ENCODE assay signal across 18 cellular contexts in genomic region chr18:10401489-10401888, GRCh38. TPM values are rescaled to one million over a fixed set of nuclear protein-coding genes. Genes with fewer than 3 reads are reported as not detected.
DNase-seq lines count a peak whose midpoint lies in the region; ATAC-seq and TF ChIP-seq lines count a peak whose summit lies in the region.
"Had no signal": no experiment of that assay in that cellular context is flagged by ENCODE, and none has a peak within 500 bp of the region (broad histone marks: within the 10 kb centered on the region; RNA-seq: fewer than 3 reads in every experiment).

No MANE protein-coding gene starts in this region.

- H3K9me2 ChIP-seq in GM23248 (ENCODE audit: insufficient read depth), result no peaks in the 10 kb centered on the region

- TF ChIP-seq CTCF in kidney epithelial cell (IDR thresholded peaks at IDR 0.05; ENCODE audit: insufficient read depth, low read length, poor library complexity, severe bottlenecking), result no peak

- H3K4me3 ChIP-seq in GM23248, result no peak overlapping the region
- H3K4me3 ChIP-seq in kidney epithelial cell (ENCODE audit: low read depth, low read length), result no peak overlapping the region
- H3K4me3 ChIP-seq in aorta (ENCODE audit: low read length in 2 of 2), result no peak overlapping the region
- H3K4me3 ChIP-seq: suprapubic skin had no signal

- H3K4me1 ChIP-seq in GM23248 (ENCODE audit: insufficient read depth) (peaks cover 6% of the 10 kb centered on the region; the same call in 1 of the 2 replicates), aorta (ENCODE audit: control insufficient read depth in 1 of 2, insufficient read depth in 2 of 2, low read length in 2 of 2) (no peaks in the 10 kb centered on the region)

- H3K4me2 ChIP-seq in GM23248 (ENCODE audit: unreplicated experiment), result no peak overlapping the region

- no peak overlapping the region for H2AFZ ChIP-seq in GM23248

- no peak overlapping the region for H3K9ac ChIP-seq in GM23248

- H3K27ac ChIP-seq in GM23248, result no peak overlapping the region
- no peak overlapping the region for H3K27ac ChIP-seq in aorta (ENCODE audit: low read depth in 1 of 2, low read length in 2 of 2)
- H3K27ac ChIP-seq: suprapubic skin had no signal

- 0 out of 2 replicates have a peak, but pooled peaks cover 10% of the 10 kb centered on the region for H3K27me3 ChIP-seq in GM23248 (replicated peaks; ENCODE audit: insufficient read depth)
- no peaks in the 10 kb centered on the region for H3K27me3 ChIP-seq in kidney epithelial cell (ENCODE audit: control insufficient read depth, insufficient read depth, low read length)
- H3K27me3 ChIP-seq in aorta (ENCODE audit: control insufficient read depth in 1 of 2, insufficient read depth in 2 of 2, low read length in 1 of 2), result no peaks in the 10 kb centered on the region
- H3K27me3 ChIP-seq: suprapubic skin had no signal

- no peak for ATAC-seq in aorta (ENCODE audit: low FRiP score)
- no peak for ATAC-seq in GM21786 (IDR thresholded peaks at IDR 0.05; ENCODE audit: unreplicated experiment)
- ATAC-seq: left cardiac atrium, right cardiac atrium had no signal

- in situ Hi-C loops in GM23248 (cut with MboI), result no loop called here

- H3K79me2 ChIP-seq in GM23248 (ENCODE audit: insufficient read depth), result no peaks in the 10 kb centered on the region

- no peaks in the 10 kb centered on the region for H3F3A ChIP-seq in GM23248 (ENCODE audit: insufficient read depth)

- intact Hi-C loops in aorta (cut with DNase I), result no loop called here

- 5 to 6% methylated on average over 4 to 5 of the region's 5 CpGs for WGBS in GM23248 (ENCODE audit: low coverage in 1 of 2, low lambda C conversion rate in 2 of 2, missing lambda C conversion rate in 2 of 2), 2 experiments
- 26 to 27% methylated on average over 4 to 5 of the region's 5 CpGs for WGBS in aorta, 2 donors

- no peaks in the 10 kb centered on the region for H3K36me3 ChIP-seq in GM23248 (ENCODE audit: low read depth)
- H3K36me3 ChIP-seq in kidney epithelial cell (ENCODE audit: control insufficient read depth, insufficient read depth, low read length), result no peaks in the 10 kb centered on the region
- no peaks in the 10 kb centered on the region for H3K36me3 ChIP-seq in aorta (ENCODE audit: control insufficient read depth in 1 of 2, insufficient read depth in 2 of 2, low read length in 1 of 2)
- H3K36me3 ChIP-seq: suprapubic skin had no signal

- H3K9me3 ChIP-seq in GM23248 (ENCODE audit: low read depth), result no peaks in the 10 kb centered on the region
- H3K9me3 ChIP-seq in aorta (ENCODE audit: control insufficient read depth, low read length), result no peaks in the 10 kb centered on the region
- H3K9me3 ChIP-seq: suprapubic skin had no signal

- no peaks in the 10 kb centered on the region for H4K20me1 ChIP-seq in GM23248 (ENCODE audit: insufficient read depth)

- DNase-seq in GM23248 (peak; percentile 22), astrocyte of the hippocampus (ENCODE audit: low read depth, low spot score) (peak; percentile 72), kidney epithelial cell (ENCODE audit: low read depth) (peak; percentile 43), retina (peak; percentile 52), mesenteric fat pad (ENCODE audit: low spot score) (no peak), aorta (no peak)
- DNase-seq: activated effector memory CD4-positive, alpha-beta T cell treated with anti-CD3 and anti-CD28 coated beads, Interleukin-2, amount 50 U/mL, for 16 hours; DMS79 treated with DMSO at 0.1 percent for 48 hours; HFFc6; KBM-7; left cardiac atrium; NCI-H1048; NCI-H2081; right cardiac atrium; stimulated activated CD4-positive, alpha-beta T cell treated with anti-CD3 and anti-CD28 coated beads, Interleukin-15, amount 100 ng/mL, for 24 hours had no signal

RNA-seq across cellular contexts. Expression of gene APCDD1, which starts 52.9 kb away (rescaled TPM):
- not detected in 2 replicates for total RNA-seq in GM23248 (2014; rRNA removed; shearing (Covaris generic))
- polyA plus RNA-seq in GM23248 (2016; fragmentation: Nextera tagmentation; extraction: Ambion mirVana) (0.30 TPM in 1 of 2 replicates, not detected in the other), aorta (10 to 100 TPM; 10.0 to 45.5 TPM)
- total RNA-seq in kidney epithelial cell (0.71 and 1.2 TPM in 2 replicates), mesenteric fat pad (232 TPM), aorta (10 to 100 TPM in 1 of 2 donors, 1 to 10 TPM in 1; 7.6 to 10.9 TPM)
- total RNA-seq: NCI-H460 had no signal

Comparison
In these comparisons a context has a peak if more than half of its experiments do, and no peak if none do; other contexts are left out.
1. DNase-seq: peak in GM23248 (single experiment), astrocyte of the hippocampus (single experiment), kidney epithelial cell (single experiment) and retina (single experiment); none in mesenteric fat pad (single experiment) and aorta (0 of 2).
2. RNA of gene APCDD1, which starts 52.9 kb away (total RNA-seq): 232 TPM in mesenteric fat pad (single experiment); 7.6 to 10.9 TPM in aorta, 0.71 to 1.2 TPM in kidney epithelial cell and not detected in GM23248; every median in the first group is over 10 times any median in the second.